1 cellular context compared by ENCODE assay signal in genomic region chr17:75301031-75301430, GRCh38.
TF ChIP-seq lines count a peak whose summit lies in the region.

No MANE protein-coding gene starts in this region.

TF ChIP-seq in HepG2, 621 proteins besides CTCF, POLR2A, EP300 and RAD21:
- TF ChIP-seq ZNF556 (CRISPR knock-in tag; IDR thresholded peaks at IDR 0.05; ENCODE audit: borderline replicate concordance) (no peak), ZNF672 (CRISPR knock-in tag; IDR thresholded peaks at IDR 0.05) (no peak), RNF219 (CRISPR knock-in tag; IDR thresholded peaks at IDR 0.05) (no peak), SOX5 (CRISPR knock-in tag; IDR thresholded peaks at IDR 0.05; ENCODE audit: borderline replicate concordance) (no peak), ZNF407 (CRISPR knock-in tag; IDR thresholded peaks at IDR 0.05; ENCODE audit: not compliant biosample characterization) (no peak), ZNF329 (CRISPR knock-in tag; IDR thresholded peaks at IDR 0.05; ENCODE audit: low read depth) (no peak), AFF4 (CRISPR knock-in tag; IDR thresholded peaks at IDR 0.05) (no peak), NAIF1 (CRISPR knock-in tag; IDR thresholded peaks at IDR 0.05; ENCODE audit: borderline replicate concordance) (no peak), TMF1 (CRISPR knock-in tag; IDR thresholded peaks at IDR 0.05; ENCODE audit: low read depth) (no peak), TFAP4 (IDR thresholded peaks at IDR 0.05; ENCODE audit: borderline replicate concordance, low read depth) (no peak), RCOR2 (CRISPR knock-in tag; IDR thresholded peaks at IDR 0.05) (no peak)
